1 cellular context compared by ENCODE assay signal in the genomic region with DNA sequence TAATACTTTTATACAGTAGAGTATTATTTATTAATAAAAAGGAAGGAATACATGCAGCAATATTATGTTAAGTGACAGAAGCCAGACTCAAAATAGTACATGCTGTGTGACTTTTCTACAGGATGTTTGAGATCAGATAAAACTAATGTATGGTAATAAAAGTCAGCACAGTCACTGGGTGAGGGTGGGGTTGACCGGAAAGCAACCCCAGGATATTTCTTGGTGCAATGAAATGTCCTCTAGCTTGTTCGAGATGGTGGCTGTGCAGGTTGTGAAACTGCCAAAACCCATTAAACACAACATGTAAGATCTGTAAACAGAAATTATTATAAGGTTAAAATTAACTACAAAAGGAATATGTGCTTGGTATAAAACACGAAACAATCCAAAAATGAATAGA.
TF ChIP-seq lines count a peak whose summit lies in the region.

No MANE protein-coding gene starts in this region.

TF ChIP-seq in endothelial cell of umbilical vein, 7 proteins besides CTCF, POLR2A, EP300 and RAD21:
- TF ChIP-seq GATA2 (IDR thresholded peaks at IDR 0.05; ENCODE audit: insufficient read depth, insufficient read length, low read depth, low read length) = peak; percentile 45
- TF ChIP-seq, protein P1, sequence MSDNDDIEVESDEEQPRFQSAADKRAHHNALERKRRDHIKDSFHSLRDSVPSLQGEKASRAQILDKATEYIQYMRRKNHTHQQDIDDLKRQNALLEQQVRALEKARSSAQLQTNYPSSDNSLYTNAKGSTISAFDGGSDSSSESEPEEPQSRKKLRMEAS (IDR thresholded peaks at IDR 0.05; ENCODE audit: insufficient read depth, insufficient read length) = no peak
